25 cellular contexts compared by ENCODE assay signal in the genomic region with DNA sequence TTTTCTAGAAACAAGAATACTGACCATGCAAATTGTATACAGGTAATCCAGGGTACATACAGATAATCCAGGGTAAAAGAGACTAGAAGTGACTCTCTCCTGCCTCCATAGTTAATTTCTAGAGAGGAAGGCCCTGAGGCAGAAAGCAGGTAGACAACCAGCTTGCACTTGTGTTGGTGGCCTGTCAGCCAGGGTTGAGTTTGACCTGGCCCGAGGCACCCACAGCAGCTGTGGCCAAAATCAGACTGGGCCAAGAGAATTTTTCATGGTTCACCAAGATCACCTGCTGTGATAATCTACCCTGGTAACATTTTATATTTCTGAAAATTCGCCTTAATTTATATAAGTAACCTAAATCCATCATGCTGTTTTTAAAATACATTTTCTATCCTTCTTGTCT.
"Had no signal": no experiment of that assay in that cellular context is flagged by ENCODE, and none has a peak within 500 bp of the region (broad histone marks: within the 10 kb centered on the region; RNA-seq: fewer than 3 reads in every experiment).

No MANE protein-coding gene starts in this region.

- H3K4me3 Mint-ChIP-seq: activated CD8-positive, alpha-beta memory T cell treated with anti-CD3 and anti-CD28 coated beads, Interleukin-2, amount 10 ng/mL, durations not matched to agents 7 days and 5 days; activated naive CD4-positive, alpha-beta T cell treated with anti-CD3 and anti-CD28 coated beads for 36 hours; activated naive CD8-positive, alpha-beta T cell; activated T-cell treated with anti-CD3 and anti-CD28 coated beads, Interleukin-2, amount 50 U/mL, for 4 hours had no signal

- H3K9me3 ChIP-seq: Peyer's patch, SJSA1 had no signal

- H3K36me3 ChIP-seq: Peyer's patch, SJSA1 had no signal

- H3K36me3 Mint-ChIP-seq: activated CD8-positive, alpha-beta memory T cell treated with anti-CD3 and anti-CD28 coated beads, Interleukin-2, amount 10 ng/mL, durations not matched to agents 7 days and 5 days; activated naive CD8-positive, alpha-beta T cell had no signal

- ATAC-seq: activated CD8-positive, alpha-beta memory T cell treated with anti-CD3 and anti-CD28 coated beads, Interleukin-2, amount 10 ng/mL, durations not matched to agents 7 days and 5 days; activated T-cell treated with anti-CD3 and anti-CD28 coated beads, Interleukin-2, amount 50 U/mL, for 4 hours; SK-N-SH treated with all-trans-retinoic acid at 6 μM for 48 hours had no signal

- H3K27ac ChIP-seq: Peyer's patch, SJSA1 had no signal

- H3K27me3 Mint-ChIP-seq: activated CD8-positive, alpha-beta memory T cell treated with anti-CD3 and anti-CD28 coated beads, Interleukin-2, amount 10 ng/mL, durations not matched to agents 7 days and 5 days; activated naive CD8-positive, alpha-beta T cell; brain had no signal

- H3K27me3 ChIP-seq: Peyer's patch, SJSA1 had no signal

- H3K4me3 ChIP-seq: Peyer's patch, SJSA1 had no signal

- DNase-seq: activated CD4-positive, alpha-beta T cell treated with anti-CD3 and anti-CD28 coated beads for 48 hours; activated CD4-positive, alpha-beta T cell treated with anti-CD3 and anti-CD28 coated beads, Interleukin-2, amount 50 U/mL, for 48 hours; activated CD4-positive, CD25-positive, alpha-beta regulatory T cell treated with anti-CD3 and anti-CD28 coated beads, Interleukin-2, amount 50 U/mL, for 72 hours; activated CD8-positive, alpha-beta memory T cell treated with anti-CD3 and anti-CD28 coated beads, Interleukin-2, amount 10 ng/mL, durations not matched to agents 7 days and 5 days; activated gamma-delta T cell; activated naive CD4-positive, alpha-beta T cell treated with anti-CD3 and anti-CD28 coated beads for 36 hours; activated T-cell treated with anti-CD3 and anti-CD28 coated beads, Interleukin-2, amount 50 U/mL, for 4 hours; amygdala; cerebellar nuclear complex; Kasumi-1; KBM-7; NCI-H1048; NCI-H146; NCI-H187 treated with DMSO at 0.1 percent for 48 hours; NCI-H2081 treated with DMSO at 0.1 percent for 48 hours; NCI-H446 treated with DMSO at 0.1 percent for 48 hours; NCI-H524 treated with DMSO at 0.1 percent for 48 hours; NCI-H774; Peyer's patch; SHP77; SW 1271 had no signal

- H3K27ac Mint-ChIP-seq: activated CD8-positive, alpha-beta memory T cell treated with anti-CD3 and anti-CD28 coated beads, Interleukin-2, amount 10 ng/mL, durations not matched to agents 7 days and 5 days; activated naive CD4-positive, alpha-beta T cell treated with anti-CD3 and anti-CD28 coated beads for 36 hours; activated naive CD8-positive, alpha-beta T cell had no signal

- H3K4me1 ChIP-seq: Peyer's patch, SJSA1 had no signal
